11 cellular contexts compared by ENCODE assay signal in genomic region chr6:43570876-43571441, GRCh38. TPM values are rescaled to one million over a fixed set of nuclear protein-coding genes. Genes with fewer than 3 reads are reported as not detected.
A peak's percentile ranks its signal among the peaks of the same experiment; 100 is the strongest.
DNase-seq lines count a peak whose midpoint lies in the region; ATAC-seq and TF ChIP-seq lines count a peak whose summit lies in the region.
"Had no signal": no experiment of that assay in that cellular context is flagged by ENCODE, and none has a peak within 500 bp of the region (broad histone marks: within the 10 kb centered on the region; RNA-seq: fewer than 3 reads in every experiment).

No MANE protein-coding gene starts in this region.

- peak overlapping the region; percentile 78 for H3K27ac Mint-ChIP-seq in activated naive CD4-positive, alpha-beta T cell treated with anti-CD3 and anti-CD28 coated beads, Interleukin-2, amount 10 ng/mL, durations not matched to agents 7 days and 5 days
- H3K27ac Mint-ChIP-seq in activated naive CD8-positive, alpha-beta T cell treated with anti-CD3 and anti-CD28 coated beads for 36 hours = peak overlapping the region; percentile 84
- H3K27ac Mint-ChIP-seq in stimulated activated naive CD8-positive, alpha-beta T cell treated with anti-CD3 and anti-CD28 coated beads, Interleukin-15, Interleukin-2, amounts not matched to agents 100 ng/mL and 50 ng/mL, for 24 hours = peak overlapping the region; percentile 78

- H3K4me3 Mint-ChIP-seq in activated naive CD4-positive, alpha-beta T cell treated with anti-CD3 and anti-CD28 coated beads, Interleukin-2, amount 10 ng/mL, durations not matched to agents 7 days and 5 days = no peak overlapping the region
- peak overlapping the region; percentile 9 for H3K4me3 Mint-ChIP-seq in activated naive CD8-positive, alpha-beta T cell treated with anti-CD3 and anti-CD28 coated beads for 36 hours
- H3K4me3 Mint-ChIP-seq in stimulated activated naive CD8-positive, alpha-beta T cell treated with anti-CD3 and anti-CD28 coated beads, Interleukin-15, Interleukin-2, amounts not matched to agents 100 ng/mL and 50 ng/mL, for 24 hours = peak overlapping the region; percentile 44

- no peaks in the 10 kb centered on the region for H3K27me3 ChIP-seq in psoas muscle (ENCODE audit: insufficient read depth in 3 of 3, low read length in 2 of 3)
- H3K27me3 ChIP-seq: foreskin keratinocyte had no signal

- no peak overlapping the region for H3K27ac ChIP-seq in psoas muscle
- H3K27ac ChIP-seq: foreskin keratinocyte had no signal

- no peak overlapping the region for H3K4me3 ChIP-seq in psoas muscle

- 85 to 94% (median 88%) methylated on average over 5 of the region's 5 CpGs for WGBS in psoas muscle, 3 donors

- TF ChIP-seq CTCF in psoas muscle (IDR thresholded peaks at IDR 0.05) = no peak

- DNase-seq in activated naive CD4-positive, alpha-beta T cell treated with anti-CD3 and anti-CD28 coated beads, Interleukin-2, amount 10 ng/mL, durations not matched to agents 7 days and 5 days = no peak
- DNase-seq in activated naive CD4-positive, alpha-beta T cell (lab: John Stamatoyannopoulos, UW) = no peak
- no peak for DNase-seq in activated naive CD8-positive, alpha-beta T cell treated with anti-CD3 and anti-CD28 coated beads for 36 hours
- DNase-seq in psoas muscle = no peak
- DNase-seq: activated effector memory CD4-positive, alpha-beta T cell treated with anti-CD3 and anti-CD28 coated beads, Interleukin-2, amount 50 U/mL, for 16 hours; Kasumi-1; SHP77; stimulated activated CD4-positive, alpha-beta T cell treated with anti-CD3 and anti-CD28 coated beads, Interleukin-4, amount 100 ng/mL, for 1 hour had no signal

- ATAC-seq in HG03135 (IDR thresholded peaks at IDR 0.05; ENCODE audit: unreplicated experiment) = no peak
- ATAC-seq in psoas muscle = no peak
- ATAC-seq: foreskin keratinocyte had no signal

- H3K9me3 ChIP-seq in psoas muscle = no peaks in the 10 kb centered on the region

- H3K36me3 Mint-ChIP-seq in activated naive CD4-positive, alpha-beta T cell treated with anti-CD3 and anti-CD28 coated beads, Interleukin-2, amount 10 ng/mL, durations not matched to agents 7 days and 5 days = peaks cover 40% of the 10 kb centered on the region
- peaks cover 30% of the 10 kb centered on the region for H3K36me3 Mint-ChIP-seq in activated naive CD8-positive, alpha-beta T cell treated with anti-CD3 and anti-CD28 coated beads for 36 hours
- H3K36me3 Mint-ChIP-seq in stimulated activated naive CD8-positive, alpha-beta T cell treated with anti-CD3 and anti-CD28 coated beads, Interleukin-15, Interleukin-2, amounts not matched to agents 100 ng/mL and 50 ng/mL, for 24 hours (ENCODE audit: low read depth) = peaks cover 58% of the 10 kb centered on the region

- intact Hi-C loops in psoas muscle (cut with DNase I) = loop anchor here in 1 of 2 donors (10.0 kb wide), 1 partner anchor 116 kb away; the partner anchor contains the start of gene DLK2

- H3K27me3 Mint-ChIP-seq in activated naive CD4-positive, alpha-beta T cell treated with anti-CD3 and anti-CD28 coated beads, Interleukin-2, amount 10 ng/mL, durations not matched to agents 7 days and 5 days = no peaks in the 10 kb centered on the region
- no peaks in the 10 kb centered on the region for H3K27me3 Mint-ChIP-seq in activated naive CD8-positive, alpha-beta T cell treated with anti-CD3 and anti-CD28 coated beads for 36 hours
- H3K27me3 Mint-ChIP-seq in stimulated activated naive CD8-positive, alpha-beta T cell treated with anti-CD3 and anti-CD28 coated beads, Interleukin-15, Interleukin-2, amounts not matched to agents 100 ng/mL and 50 ng/mL, for 24 hours = no peaks in the 10 kb centered on the region

- peaks cover 27% of the 10 kb centered on the region for H3K4me1 Mint-ChIP-seq in activated naive CD4-positive, alpha-beta T cell treated with anti-CD3 and anti-CD28 coated beads, Interleukin-2, amount 10 ng/mL, durations not matched to agents 7 days and 5 days
- H3K4me1 Mint-ChIP-seq in activated naive CD8-positive, alpha-beta T cell treated with anti-CD3 and anti-CD28 coated beads for 36 hours = peaks cover 23% of the 10 kb centered on the region
- H3K4me1 Mint-ChIP-seq in stimulated activated naive CD8-positive, alpha-beta T cell treated with anti-CD3 and anti-CD28 coated beads, Interleukin-15, Interleukin-2, amounts not matched to agents 100 ng/mL and 50 ng/mL, for 24 hours (ENCODE audit: low read depth) = peaks cover 39% of the 10 kb centered on the region

- peaks cover 7% of the 10 kb centered on the region for H3K4me1 ChIP-seq in psoas muscle
- H3K4me1 ChIP-seq: foreskin keratinocyte had no signal

- CTCF ChIA-PET in activated naive CD4-positive, alpha-beta T cell treated with anti-CD3 and anti-CD28 coated beads, Interleukin-2, amount 10 ng/mL, durations not matched to agents 7 days and 5 days (lab: Charles Lee) = no interaction called here

- peaks cover 16 to 76% of the 10 kb centered on the region in 2 donors for H3K36me3 ChIP-seq in psoas muscle (ENCODE audit: insufficient read depth in 1 of 2, low read depth in 1 of 2)

- no peaks in the 10 kb centered on the region for H3K9me3 Mint-ChIP-seq in activated naive CD4-positive, alpha-beta T cell treated with anti-CD3 and anti-CD28 coated beads, Interleukin-2, amount 10 ng/mL, durations not matched to agents 7 days and 5 days
- no peaks in the 10 kb centered on the region for H3K9me3 Mint-ChIP-seq in activated naive CD8-positive, alpha-beta T cell treated with anti-CD3 and anti-CD28 coated beads for 36 hours
- H3K9me3 Mint-ChIP-seq in stimulated activated naive CD8-positive, alpha-beta T cell treated with anti-CD3 and anti-CD28 coated beads, Interleukin-15, Interleukin-2, amounts not matched to agents 100 ng/mL and 50 ng/mL, for 24 hours = no peaks in the 10 kb centered on the region

RNA-seq across cellular contexts. Expression of gene XPO5, which starts 4.9 kb away (rescaled TPM):
- 100 to 1,000 TPM; 119 to 121 TPM for total RNA-seq in activated naive CD8-positive, alpha-beta T cell treated with anti-CD3 and anti-CD28 coated beads for 36 hours
- total RNA-seq in psoas muscle = 10 to 100 TPM; 17.5 to 40.1 (median 20.1) TPM
- polyA plus RNA-seq in psoas muscle = 10 to 100 TPM; 12.3 to 21.7 (median 12.8) TPM

RNA-seq across cellular contexts. Expression of gene POLH, which starts 5.0 kb away (rescaled TPM):
- 10 to 100 TPM; 23.4 to 30.1 TPM for total RNA-seq in activated naive CD8-positive, alpha-beta T cell treated with anti-CD3 and anti-CD28 coated beads for 36 hours
- total RNA-seq in psoas muscle = 1 to 10 TPM; 3.6 to 6.4 (median 5.5) TPM
- polyA plus RNA-seq in psoas muscle = 1 to 10 TPM; 1.7 to 6.8 (median 1.9) TPM

RNA-seq across cellular contexts. Expression of gene POLR1C, which starts 54.1 kb away (rescaled TPM):
- 10 to 100 TPM; 87.6 to 99.1 TPM for total RNA-seq in activated naive CD8-positive, alpha-beta T cell treated with anti-CD3 and anti-CD28 coated beads for 36 hours
- 10 to 100 TPM; 17.5 to 27.8 (median 24.1) TPM for total RNA-seq in psoas muscle
- polyA plus RNA-seq in psoas muscle = 10 to 100 TPM; 23.4 to 64.5 (median 43.2) TPM

RNA-seq across cellular contexts. Expression of gene YIPF3, which starts 54.2 kb away (rescaled TPM):
- total RNA-seq in activated naive CD8-positive, alpha-beta T cell treated with anti-CD3 and anti-CD28 coated beads for 36 hours = 10 to 100 TPM; 38.1 to 38.2 TPM
- 10 to 100 TPM; 57.9 to 71.4 (median 63.0) TPM for total RNA-seq in psoas muscle
- 10 to 100 TPM; 57.7 to 91.5 (median 71.8) TPM for polyA plus RNA-seq in psoas muscle

RNA-seq across cellular contexts. Expression of gene GTPBP2, which starts 58.1 kb away (rescaled TPM):
- 10 to 100 TPM; 49.2 to 52.1 TPM for total RNA-seq in activated naive CD8-positive, alpha-beta T cell treated with anti-CD3 and anti-CD28 coated beads for 36 hours
- total RNA-seq in psoas muscle = 10 to 100 TPM; 32.8 to 43.8 (median 35.2) TPM
- 10 to 100 TPM; 27.8 to 69.6 (median 33.9) TPM for polyA plus RNA-seq in psoas muscle
